In the genomic region with DNA sequence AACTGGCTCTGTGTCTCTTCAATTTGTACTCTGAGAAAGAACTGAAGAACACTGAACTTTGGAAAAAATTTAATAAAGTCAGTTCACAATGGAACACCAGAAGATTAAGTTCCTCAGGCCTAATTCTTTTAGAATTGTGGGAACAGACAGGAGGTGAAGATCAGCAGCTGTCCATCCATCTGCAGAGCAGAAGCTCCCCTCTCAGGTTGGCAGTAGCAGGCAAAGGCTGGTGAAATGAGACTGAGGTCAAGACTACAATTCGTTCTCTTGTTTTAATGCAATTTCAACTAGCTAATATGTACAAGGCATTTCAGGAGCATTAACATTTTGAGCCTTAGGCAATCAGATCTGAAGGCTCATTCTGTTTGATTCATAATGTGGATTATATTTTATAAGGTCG, we compare ENCODE assay signal across 30 cellular contexts. TPM values are rescaled to one million over a fixed set of nuclear protein-coding genes. Genes with fewer than 3 reads are reported as not detected.
"Had no signal": no experiment of that assay in that cellular context is flagged by ENCODE, and none has a peak within 500 bp of the region (broad histone marks: within the 10 kb centered on the region; RNA-seq: fewer than 3 reads in every experiment).

No MANE protein-coding gene starts in this region.

- H3K27me3 ChIP-seq: ascending aorta, body of pancreas, colonic mucosa, Peyer's patch, SJCRH30 had no signal

- H3K27ac Mint-ChIP-seq: activated CD8-positive, alpha-beta memory T cell treated with anti-CD3 and anti-CD28 coated beads, Interleukin-2, amount 10 ng/mL, durations not matched to agents 7 days and 5 days; activated naive CD4-positive, alpha-beta T cell treated with anti-CD3 and anti-CD28 coated beads, Interleukin-2, amount 50 U/mL, for 72 hours; activated naive CD8-positive, alpha-beta T cell treated with anti-CD3 and anti-CD28 coated beads, Interleukin-2, amount 50 U/mL, for 24 hours; T-helper 2 cell treated with Interferon-gamma antibody and Interleukin-4, amounts not matched to agents 5 μg/mL and 100 μg/mL, for 36 hours; WTC11 had no signal

- H3K9ac ChIP-seq: KMS-11 had no signal

- DNase-seq: activated CD4-positive, alpha-beta T cell treated with anti-CD3 and anti-CD28 coated beads for 48 hours; activated CD4-positive, alpha-beta T cell treated with anti-CD3 and anti-CD28 coated beads, Interleukin-2, amount 50 U/mL, for 4 hours; activated CD4-positive, CD25-positive, alpha-beta regulatory T cell treated with anti-CD3 and anti-CD28 coated beads, Interleukin-2, amount 50 U/mL, for 72 hours; activated CD8-positive, alpha-beta memory T cell treated with anti-CD3 and anti-CD28 coated beads, Interleukin-2, amount 10 ng/mL, durations not matched to agents 7 days and 5 days; activated effector memory CD4-positive, alpha-beta T cell treated with anti-CD3 and anti-CD28 coated beads, Interleukin-2, amount 50 U/mL, for 16 hours; activated naive CD4-positive, alpha-beta T cell treated with Interleukin-2 at 50 U/mL for 16 hours; activated naive CD8-positive, alpha-beta T cell treated with anti-CD3 and anti-CD28 coated beads, Interleukin-2, amount 50 U/mL, for 24 hours; activated T-cell treated with anti-CD3 and anti-CD28 coated beads, Interleukin-2, amount 50 U/mL, for 4 hours; amniotic stem cell; body of pancreas; colonic mucosa; NCI-H1092; NCI-H2029; NCI-H2107; NCI-H510A treated with DMSO at 0.1 percent for 48 hours; NCI-H748 treated with DMSO at 0.1 percent for 48 hours; Peyer's patch; Right ventricle myocardium superior; SJCRH30; SW 1271 had no signal

- H3K9me3 Mint-ChIP-seq: activated naive CD4-positive, alpha-beta T cell treated with anti-CD3 and anti-CD28 coated beads, Interleukin-2, amount 50 U/mL, for 72 hours; activated naive CD8-positive, alpha-beta T cell treated with anti-CD3 and anti-CD28 coated beads, Interleukin-2, amount 50 U/mL, for 24 hours; activated T-cell treated with anti-CD3 and anti-CD28 coated beads, Interleukin-2, amount 50 U/mL, for 4 hours; central memory CD8-positive, alpha-beta T cell; T-helper 2 cell treated with Interferon-gamma antibody and Interleukin-4, amounts not matched to agents 5 μg/mL and 100 μg/mL, for 36 hours; WTC11 had no signal

- H3K4me3 Mint-ChIP-seq: activated CD8-positive, alpha-beta memory T cell treated with anti-CD3 and anti-CD28 coated beads, Interleukin-2, amount 10 ng/mL, durations not matched to agents 7 days and 5 days; activated naive CD8-positive, alpha-beta T cell treated with anti-CD3 and anti-CD28 coated beads, Interleukin-2, amount 50 U/mL, for 24 hours; activated T-cell treated with anti-CD3 and anti-CD28 coated beads, Interleukin-2, amount 50 U/mL, for 4 hours; central memory CD8-positive, alpha-beta T cell; T-helper 2 cell treated with Interferon-gamma antibody and Interleukin-4, amounts not matched to agents 5 μg/mL and 100 μg/mL, for 36 hours; WTC11 had no signal

- H3K36me3 ChIP-seq: ascending aorta, colonic mucosa, Peyer's patch, SJCRH30 had no signal

- H3K4me1 Mint-ChIP-seq: activated CD8-positive, alpha-beta memory T cell treated with anti-CD3 and anti-CD28 coated beads, Interleukin-2, amount 10 ng/mL, durations not matched to agents 7 days and 5 days; activated naive CD8-positive, alpha-beta T cell treated with anti-CD3 and anti-CD28 coated beads, Interleukin-2, amount 50 U/mL, for 24 hours; central memory CD8-positive, alpha-beta T cell; WTC11 had no signal

- H3K27ac ChIP-seq: ascending aorta, body of pancreas, colonic mucosa, KMS-11, Peyer's patch, RWPE1, SJCRH30 had no signal

- ATAC-seq: activated CD8-positive, alpha-beta memory T cell treated with anti-CD3 and anti-CD28 coated beads, Interleukin-2, amount 10 ng/mL, durations not matched to agents 7 days and 5 days; activated naive CD4-positive, alpha-beta T cell treated with anti-CD3 and anti-CD28 coated beads, Interleukin-2, amount 50 U/mL, for 72 hours; activated naive CD8-positive, alpha-beta T cell treated with anti-CD3 and anti-CD28 coated beads, Interleukin-2, amount 50 U/mL, for 24 hours; activated T-cell treated with anti-CD3 and anti-CD28 coated beads, Interleukin-2, amount 50 U/mL, for 4 hours; body of pancreas; SK-N-SH treated with all-trans-retinoic acid at 6 μM for 48 hours; WTC11 had no signal

- H3K9me3 ChIP-seq: ascending aorta, body of pancreas, colonic mucosa, Peyer's patch, SJCRH30 had no signal

- H3K27me3 Mint-ChIP-seq: central memory CD8-positive, alpha-beta T cell had no signal

- H3K4me2 ChIP-seq: KMS-11 had no signal

- H3K4me1 ChIP-seq: ascending aorta, colonic mucosa, Peyer's patch, SJCRH30 had no signal

- H3K36me3 Mint-ChIP-seq: activated CD8-positive, alpha-beta memory T cell treated with anti-CD3 and anti-CD28 coated beads, Interleukin-2, amount 10 ng/mL, durations not matched to agents 7 days and 5 days; activated naive CD4-positive, alpha-beta T cell treated with anti-CD3 and anti-CD28 coated beads, Interleukin-2, amount 50 U/mL, for 72 hours; WTC11 had no signal

- H3K4me3 ChIP-seq: ascending aorta, body of pancreas, colonic mucosa, Peyer's patch, SJCRH30 had no signal

RNA-seq across cellular contexts. Expression of a gene that starts 10.3 kb away (rescaled TPM):
- total RNA-seq: activated CD8-positive, alpha-beta memory T cell treated with anti-CD3 and anti-CD28 coated beads, Interleukin-2, amount 10 ng/mL, durations not matched to agents 7 days and 5 days; activated naive CD4-positive, alpha-beta T cell treated with anti-CD3 and anti-CD28 coated beads, Interleukin-2, amount 50 U/mL, for 72 hours; activated T-cell treated with anti-CD3 and anti-CD28 coated beads, Interleukin-2, amount 50 U/mL, for 4 hours; MCF 10A; T-helper 1 cell treated with Interleukin-12 subunit alpha and Interleukin-12 subunit beta and Interleukin-4 antibody, amounts not matched to agents 30 ng/mL and 1 ng/mL, for 36 hours had no signal
